Comparison of ENCODE assay signal across 1 cellular context in the genomic region with DNA sequence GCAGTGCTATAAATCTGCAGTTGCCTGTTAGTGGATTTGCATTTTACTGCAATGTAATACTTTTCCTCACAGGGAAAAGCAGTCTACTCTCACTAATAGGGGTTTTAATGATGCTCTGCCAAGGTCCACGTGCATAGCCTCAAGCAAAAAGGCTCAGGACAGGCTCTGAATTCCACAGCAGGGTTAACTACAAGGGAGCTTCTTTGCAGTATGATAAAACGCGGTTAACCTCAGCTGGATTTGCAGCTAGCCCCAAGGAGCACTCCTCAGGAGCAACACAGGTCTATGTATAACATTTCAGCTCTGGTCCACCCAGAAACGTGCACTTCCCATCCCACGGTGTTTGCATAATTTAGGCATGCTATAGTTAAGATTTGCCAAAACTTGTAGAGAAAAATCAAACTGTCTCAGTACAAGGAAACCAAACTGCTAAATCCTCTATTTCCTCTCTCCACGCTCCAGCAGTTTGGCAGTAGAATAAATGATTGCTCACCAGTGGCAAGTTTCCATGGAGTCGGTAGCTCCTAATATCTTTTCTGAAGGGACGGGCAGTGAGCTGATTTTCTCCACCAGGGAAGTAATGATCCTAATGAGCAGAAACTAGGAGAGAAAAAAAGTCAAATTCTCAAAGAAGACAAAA.
TF ChIP-seq lines count a peak whose summit lies in the region.

No MANE protein-coding gene starts in this region.

TF ChIP-seq in H1, 55 proteins besides CTCF, POLR2A, EP300 and RAD21 (continued from another document):
- no peak for TF ChIP-seq CHD1 (IDR thresholded peaks at IDR 0.05; ENCODE audit: low read depth, low read length)
- TF ChIP-seq FOSL1 (IDR thresholded peaks at IDR 0.05; ENCODE audit: insufficient read depth, low read depth, low read length): no peak
- TF ChIP-seq, protein P1, sequence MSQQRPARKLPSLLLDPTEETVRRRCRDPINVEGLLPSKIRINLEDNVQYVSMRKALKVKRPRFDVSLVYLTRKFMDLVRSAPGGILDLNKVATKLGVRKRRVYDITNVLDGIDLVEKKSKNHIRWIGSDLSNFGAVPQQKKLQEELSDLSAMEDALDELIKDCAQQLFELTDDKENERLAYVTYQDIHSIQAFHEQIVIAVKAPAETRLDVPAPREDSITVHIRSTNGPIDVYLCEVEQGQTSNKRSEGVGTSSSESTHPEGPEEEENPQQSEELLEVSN (IDR thresholded peaks at IDR 0.05): no peak
- no peak for TF ChIP-seq BRCA1 (IDR thresholded peaks at IDR 0.05; ENCODE audit: low read depth, low read length)
- TF ChIP-seq RFX5 (IDR thresholded peaks at IDR 0.05; ENCODE audit: borderline replicate concordance, low read depth, low read length): no peak
- no peak for TF ChIP-seq YY1 (IDR thresholded peaks at IDR 0.05; ENCODE audit: low read depth, low read length)
- TF ChIP-seq, protein P2, sequence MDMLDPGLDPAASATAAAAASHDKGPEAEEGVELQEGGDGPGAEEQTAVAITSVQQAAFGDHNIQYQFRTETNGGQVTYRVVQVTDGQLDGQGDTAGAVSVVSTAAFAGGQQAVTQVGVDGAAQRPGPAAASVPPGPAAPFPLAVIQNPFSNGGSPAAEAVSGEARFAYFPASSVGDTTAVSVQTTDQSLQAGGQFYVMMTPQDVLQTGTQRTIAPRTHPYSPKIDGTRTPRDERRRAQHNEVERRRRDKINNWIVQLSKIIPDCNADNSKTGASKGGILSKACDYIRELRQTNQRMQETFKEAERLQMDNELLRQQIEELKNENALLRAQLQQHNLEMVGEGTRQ (IDR thresholded peaks at IDR 0.05; ENCODE audit: low read length): no peak
- no peak for TF ChIP-seq NRF1 (IDR thresholded peaks at IDR 0.05; ENCODE audit: low read depth, low read length)
- TF ChIP-seq JUN (IDR thresholded peaks at IDR 0.05; ENCODE audit: low read depth, low read length): no peak
- TF ChIP-seq POLR2AphosphoS5 (IDR thresholded peaks at IDR 0.05; ENCODE audit: low read depth, low read length): no peak
- no peak for TF ChIP-seq GABPA (IDR thresholded peaks at IDR 0.05; ENCODE audit: borderline replicate concordance, insufficient read depth, low read length)
- no peak for TF ChIP-seq SIX5 (IDR thresholded peaks at IDR 0.05; ENCODE audit: low read depth, low read length)
